Comparison of ENCODE assay signal across 2 cellular contexts in the genomic region with DNA sequence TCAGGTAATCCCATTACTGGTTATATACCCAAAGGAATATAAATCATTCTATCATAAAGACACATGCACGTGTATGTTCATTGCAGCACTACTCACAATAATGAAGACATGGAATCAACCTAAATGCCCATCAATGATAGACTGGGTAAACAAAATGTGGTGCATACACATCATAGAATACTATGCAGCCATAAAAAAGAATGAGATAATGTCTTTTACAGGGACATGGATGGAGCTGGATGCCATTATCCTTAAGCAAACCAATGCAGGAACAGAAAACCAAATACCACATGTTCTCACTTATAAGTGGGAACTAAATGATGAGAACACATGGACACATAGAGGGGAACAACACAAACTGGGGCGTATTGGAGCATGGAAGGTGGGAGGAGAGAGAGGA. TPM values are rescaled to one million over a fixed set of nuclear protein-coding genes. Genes with fewer than 3 reads are reported as not detected.
"Had no signal": no experiment of that assay in that cellular context is flagged by ENCODE, and none has a peak within 500 bp of the region (broad histone marks: within the 10 kb centered on the region; RNA-seq: fewer than 3 reads in every experiment).

No MANE protein-coding gene starts in this region.

RNA-seq across cellular contexts. Expression of a gene that starts 5.8 kb away (rescaled TPM):
- total RNA-seq: dermis blood vessel endothelial cell, endothelial cell of umbilical vein had no signal
